In genomic region chr9:87792831-87793288, GRCh38 we compare ENCODE assay signal across 1 cellular context.
TF ChIP-seq lines count a peak whose summit lies in the region.

No MANE protein-coding gene starts in this region.

TF ChIP-seq in K562, 482 proteins besides CTCF, POLR2A, EP300 and RAD21 (continued from another document and continues in another):
- no peak for TF ChIP-seq CHD7 (IDR thresholded peaks at IDR 0.05; ENCODE audit: low read depth, low read length)
- TF ChIP-seq ZBED1 (IDR thresholded peaks at IDR 0.05), result no peak
- TF ChIP-seq BACH1 (tag; IDR thresholded peaks at IDR 0.05), result peak; percentile 77
- no peak for TF ChIP-seq CREBBP (IDR thresholded peaks at IDR 0.05; ENCODE audit: low read depth, low read length)
- peak in 1 of 2 experiments; percentile 72; a peak in 1 of 4 replicates for TF ChIP-seq ZNF639 (CRISPR knock-in tag; conservative IDR thresholded peaks at IDR 0.05 in 1 of 2, IDR thresholded peaks at IDR 0.05 in 1 of 2)
- no peak for TF ChIP-seq HMGN3 (IDR thresholded peaks at IDR 0.05; ENCODE audit: borderline replicate concordance, extremely low read depth, insufficient read length, low read depth, low read length)
- no peak for TF ChIP-seq E4F1 (CRISPR knock-in tag; IDR thresholded peaks at IDR 0.05; ENCODE audit: borderline replicate concordance)
- no peak for TF ChIP-seq DLX4 (CRISPR knock-in tag; IDR thresholded peaks at IDR 0.05)
- no peak for TF ChIP-seq TFAM (CRISPR knock-in tag; conservative IDR thresholded peaks at IDR 0.05)
- TF ChIP-seq L3MBTL2 (IDR thresholded peaks at IDR 0.05), result peak; percentile 93
- TF ChIP-seq MGA (IDR thresholded peaks at IDR 0.05), result peak; percentile 88
- TF ChIP-seq FOXM1 (IDR thresholded peaks at IDR 0.05; ENCODE audit: low read depth), result peak; percentile 28; the same call in 1 of the 2 replicates
- no peak for TF ChIP-seq FOXM1 (CRISPR knock-in tag; IDR thresholded peaks at IDR 0.05; ENCODE audit: low read depth)
- no peak for TF ChIP-seq SREBF1 (IDR thresholded peaks at IDR 0.05; ENCODE audit: borderline replicate concordance, low read depth, low read length)
- TF ChIP-seq NR2F6 (CRISPR knock-in tag; IDR thresholded peaks at IDR 0.05), result no peak
- TF ChIP-seq ZFP1 (CRISPR knock-in tag; IDR thresholded peaks at IDR 0.05), result no peak
- TF ChIP-seq ETV1 (tag; conservative IDR thresholded peaks at IDR 0.05; ENCODE audit: low read depth), result peak; percentile 56
- no peak for TF ChIP-seq ID3 (CRISPR knock-in tag; IDR thresholded peaks at IDR 0.05)
- TF ChIP-seq ID3 (tag; IDR thresholded peaks at IDR 0.05), result peak; percentile 48; the same call in 1 of the 2 replicates
- no peak for TF ChIP-seq RFX7 (CRISPR knock-in tag; IDR thresholded peaks at IDR 0.05)
- no peak for TF ChIP-seq BMI1 (IDR thresholded peaks at IDR 0.05; ENCODE audit: low read length)
- TF ChIP-seq NR0B1 (IDR thresholded peaks at IDR 0.05; ENCODE audit: partially characterized antibody), result no peak
